Comparison of ENCODE assay signal across 8 cellular contexts in the genomic region with DNA sequence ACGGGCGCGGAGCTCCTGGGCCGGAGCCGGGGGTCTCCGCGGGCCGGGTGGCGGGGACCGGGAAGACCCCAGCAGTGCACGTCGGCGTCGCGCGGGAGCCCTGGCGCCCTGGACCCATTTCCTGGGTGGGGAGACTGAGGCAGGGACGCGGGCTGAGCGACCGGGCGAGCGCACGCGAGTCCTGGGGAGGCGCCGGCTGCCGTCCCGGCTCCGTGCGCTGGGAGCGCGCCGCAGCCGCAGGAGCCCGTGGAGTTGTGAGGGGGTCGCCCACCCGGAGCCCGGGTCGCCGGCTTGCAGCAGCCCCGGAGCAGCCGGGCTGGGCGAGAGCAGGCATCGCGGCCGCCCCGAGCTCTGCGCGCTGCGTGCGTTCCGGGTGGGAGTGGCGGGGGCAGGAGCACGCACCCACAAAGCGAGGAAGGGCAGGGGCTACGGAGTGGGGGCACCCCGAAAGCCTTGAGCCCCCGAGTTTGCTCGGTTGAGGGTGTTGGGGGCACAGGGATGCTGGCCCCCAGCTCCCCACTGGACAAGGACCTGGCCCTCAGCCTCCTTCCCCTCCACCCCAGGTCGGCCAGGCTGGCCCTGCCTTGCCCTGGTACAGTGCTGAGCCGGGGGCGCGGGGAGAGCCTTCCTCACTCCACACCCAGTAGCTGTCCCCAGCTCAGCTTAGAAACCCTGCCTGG. TPM values are rescaled to one million over a fixed set of nuclear protein-coding genes. Genes with fewer than 3 reads are reported as not detected.
DNase-seq lines count a peak whose midpoint lies in the region; ATAC-seq and TF ChIP-seq lines count a peak whose summit lies in the region.

No MANE protein-coding gene starts in this region.

- H3K27ac Mint-ChIP-seq in H9 = no peak overlapping the region
- peak overlapping the region; percentile 80 for H3K27ac Mint-ChIP-seq in stimulated activated naive B cell treated with anti-CD40 and anti-IgM and Interleukin-4, amounts not matched to agents 10 μg/mL and 1 μg/mL and 100 μg/mL, for 72 hours

- H3K9me3 Mint-ChIP-seq in H9 = no peaks in the 10 kb centered on the region
- H3K9me3 Mint-ChIP-seq in stimulated activated naive B cell treated with anti-CD40 and anti-IgM and Interleukin-4, amounts not matched to agents 10 μg/mL and 1 μg/mL and 100 μg/mL, for 72 hours = no peaks in the 10 kb centered on the region

- H3K4me3 Mint-ChIP-seq in H9 = peak overlapping the region; percentile 62 to 88
- H3K4me3 Mint-ChIP-seq in stimulated activated naive B cell treated with anti-CD40 and anti-IgM and Interleukin-4, amounts not matched to agents 10 μg/mL and 1 μg/mL and 100 μg/mL, for 72 hours = peak overlapping the region; percentile 88 to 90

- peaks cover 53% of the 10 kb centered on the region for H3K27me3 Mint-ChIP-seq in H9 (ENCODE audit: low read depth)
- H3K27me3 Mint-ChIP-seq in stimulated activated naive B cell treated with anti-CD40 and anti-IgM and Interleukin-4, amounts not matched to agents 10 μg/mL and 1 μg/mL and 100 μg/mL, for 72 hours = peaks cover 0 to 4% of the 10 kb centered on the region in 2 donors

- no peak overlapping the region for H2BK12ac ChIP-seq in H9 (ENCODE audit: insufficient read length, low read depth, low read length)

- H2BK15ac ChIP-seq in H9 (ENCODE audit: low read depth, low read length) = no peak overlapping the region

- no peaks in the 10 kb centered on the region; the same call in 1 of the 2 replicates for H3K27me3 ChIP-seq in H9 (ENCODE audit: insufficient read depth, low read length)
- H3K27me3 ChIP-seq in iPS-18a (ENCODE audit: control insufficient read depth, insufficient read depth, low read length) = peaks cover 13% of the 10 kb centered on the region

- H3K4ac ChIP-seq in H9 (ENCODE audit: low read depth, low read length) = no peak overlapping the region

- no peaks in the 10 kb centered on the region for H3K79me1 ChIP-seq in H9 (ENCODE audit: insufficient read depth, low read depth, low read length, poor library complexity, severe bottlenecking)

- peak overlapping the region; percentile 58 for H3K14ac ChIP-seq in H9 (ENCODE audit: insufficient read depth, low read length)

- H3K79me2 ChIP-seq in H9 (ENCODE audit: insufficient read depth, low read length) = no peaks in the 10 kb centered on the region; the same call in 1 of the 2 replicates

- no peaks in the 10 kb centered on the region for H3K36me3 ChIP-seq in iPS-18a (ENCODE audit: control insufficient read depth, low read depth, low read length)

- no peak overlapping the region for H3K18ac ChIP-seq in H9 (ENCODE audit: insufficient read length, low read depth, low read length)

- H4K8ac ChIP-seq in H9 (replicated peaks; ENCODE audit: insufficient read length, low read depth, low read length) = no peak overlapping the region

- peak overlapping the region; percentile 73 for H3K4me3 ChIP-seq in iPS-18a (ENCODE audit: low read length)

- ATAC-seq in stimulated activated naive B cell treated with anti-CD40 and anti-IgM and Interleukin-4, amounts not matched to agents 10 μg/mL and 1 μg/mL and 100 μg/mL, for 72 hours (replicated peaks) = peak; percentile 37 to 41
- ATAC-seq in HG03045 (IDR thresholded peaks at IDR 0.05; ENCODE audit: unreplicated experiment) = no peak

- DNase-seq in ACHN (peak; percentile 55), H9 (peak; percentile 51), hippocampal formation (lab: John Stamatoyannopoulos, UW) (no peak), SIG-M5 treated with dmso at 0.1 percent for 504 hours (lab: John Stamatoyannopoulos, UW; ENCODE audit: unreplicated experiment) (no peak)
- DNase-seq in activated naive CD4-positive, alpha-beta T cell treated with anti-CD3 and anti-CD28 coated beads, Interleukin-2, amount 50 U/mL, for 16 hours = peak; percentile 28
- DNase-seq in stimulated activated naive B cell treated with anti-CD40 and anti-IgM and Interleukin-4, amounts not matched to agents 10 μg/mL and 1 μg/mL and 100 μg/mL, for 72 hours = no peak

- H3K27ac ChIP-seq in H9 (ENCODE audit: insufficient read length, low read depth, low read length) (no peak overlapping the region), iPS-18a (ENCODE audit: low read length) (no peak overlapping the region)

- in situ Hi-C loops in ACHN (cut with HindIII; ENCODE audit: low pct_ligation_motif_present, low pct_unique_long_range_greater_than_20kb, low sequenced_read_pairs) = no loop called here

- no peak overlapping the region for H2BK5ac ChIP-seq in H9 (ENCODE audit: insufficient read length, low read length)

- no peak for TF ChIP-seq CTCF in H9 (conservative IDR thresholded peaks at IDR 0.05)

- no peak overlapping the region for H4K91ac ChIP-seq in H9 (ENCODE audit: insufficient read length, low read depth, low read length)

- no peak overlapping the region for H3K23ac ChIP-seq in H9 (ENCODE audit: insufficient read length, low read depth, low read length)

- no peak overlapping the region for H2AK5ac ChIP-seq in H9 (ENCODE audit: insufficient read length, low read length)

- no peak overlapping the region for H2AFZ ChIP-seq in H9 (ENCODE audit: low read length)

- peak overlapping the region; percentile 79 for H3K4me2 ChIP-seq in H9 (ENCODE audit: insufficient read depth, insufficient read length, low read length)

- no peak overlapping the region for H2BK120ac ChIP-seq in H9 (ENCODE audit: low read depth, low read length, poor library complexity, severe bottlenecking)

- no peak overlapping the region for H3K56ac ChIP-seq in H9 (ENCODE audit: insufficient read length, low read depth, low read length)

- no peaks in the 10 kb centered on the region for H3K9me3 ChIP-seq in H9 (ENCODE audit: control insufficient read depth, low read depth, low read length)
- no peaks in the 10 kb centered on the region for H3K9me3 ChIP-seq in iPS-18a (ENCODE audit: control insufficient read depth, low read depth, low read length)

- peaks cover 3% of the 10 kb centered on the region for H4K20me1 ChIP-seq in H9 (ENCODE audit: control insufficient read depth, insufficient read depth, insufficient read length)

- peaks cover 21% of the 10 kb centered on the region for H3K23me2 ChIP-seq in H9 (ENCODE audit: insufficient read length, low read depth, low read length, poor library complexity, severe bottlenecking)

- no peak overlapping the region for H2BK20ac ChIP-seq in H9 (ENCODE audit: low read depth, low read length, poor library complexity, severe bottlenecking)

- no peak overlapping the region for H3T11ph ChIP-seq in H9 (ENCODE audit: low read length)

- no CpG with 5 or more reads among the region's 64 CpGs for WGBS in H9 (ENCODE audit: extremely low coverage, insufficient read length, low lambda C conversion rate)

- peaks cover 2 to 24% of the 10 kb centered on the region in 2 experiments; a peak in 3 of 4 replicates for H3K4me1 Mint-ChIP-seq in H9
- H3K4me1 Mint-ChIP-seq in stimulated activated naive B cell treated with anti-CD40 and anti-IgM and Interleukin-4, amounts not matched to agents 10 μg/mL and 1 μg/mL and 100 μg/mL, for 72 hours = peaks cover 28 to 49% of the 10 kb centered on the region in 2 donors

- H4K5ac ChIP-seq in H9 (ENCODE audit: insufficient read length, low read depth, low read length) = no peak overlapping the region

- H3K4me1 ChIP-seq in H9 (ENCODE audit: insufficient read depth, low read length) (no peaks in the 10 kb centered on the region), iPS-18a (ENCODE audit: control insufficient read depth, low read depth, low read length) (no peaks in the 10 kb centered on the region)

- H3K9ac ChIP-seq in H9 (ENCODE audit: extremely low read depth, insufficient read length, low read length) = no peak overlapping the region
- H3K9ac ChIP-seq in iPS-18a (ENCODE audit: low read length) = peak overlapping the region; percentile 39

- H3K36me3 Mint-ChIP-seq in H9 (ENCODE audit: insufficient read depth in 1 of 3, low read depth in 3 of 3) = peaks cover 0 to 2% (median 0%) of the 10 kb centered on the region in 3 experiments; a peak in 1 of 7 replicates
- H3K36me3 Mint-ChIP-seq in stimulated activated naive B cell treated with anti-CD40 and anti-IgM and Interleukin-4, amounts not matched to agents 10 μg/mL and 1 μg/mL and 100 μg/mL, for 72 hours = no peaks in the 10 kb centered on the region

RNA-seq across cellular contexts. Expression of gene MMP17, which starts 0.6 kb away (rescaled TPM):
- 14.8 and 16.0 TPM in 2 replicates for total RNA-seq in H9 (2021)

Comparison
In these comparisons a context has a peak if more than half of its experiments do, and no peak if none do; other contexts are left out.
1. DNase-seq: peak in ACHN (single experiment), H9 (single experiment) and activated naive CD4-positive, alpha-beta T cell treated with anti-CD3 and anti-CD28 coated beads, Interleukin-2, amount 50 U/mL, for 16 hours (single experiment); none in stimulated activated naive B cell treated with anti-CD40 and anti-IgM and Interleukin-4, amounts not matched to agents 10 μg/mL and 1 μg/mL and 100 μg/mL, for 72 hours (single experiment), hippocampal formation (0 of 2) and SIG-M5 treated with dmso at 0.1 percent for 504 hours (single experiment).